In the genomic region with DNA sequence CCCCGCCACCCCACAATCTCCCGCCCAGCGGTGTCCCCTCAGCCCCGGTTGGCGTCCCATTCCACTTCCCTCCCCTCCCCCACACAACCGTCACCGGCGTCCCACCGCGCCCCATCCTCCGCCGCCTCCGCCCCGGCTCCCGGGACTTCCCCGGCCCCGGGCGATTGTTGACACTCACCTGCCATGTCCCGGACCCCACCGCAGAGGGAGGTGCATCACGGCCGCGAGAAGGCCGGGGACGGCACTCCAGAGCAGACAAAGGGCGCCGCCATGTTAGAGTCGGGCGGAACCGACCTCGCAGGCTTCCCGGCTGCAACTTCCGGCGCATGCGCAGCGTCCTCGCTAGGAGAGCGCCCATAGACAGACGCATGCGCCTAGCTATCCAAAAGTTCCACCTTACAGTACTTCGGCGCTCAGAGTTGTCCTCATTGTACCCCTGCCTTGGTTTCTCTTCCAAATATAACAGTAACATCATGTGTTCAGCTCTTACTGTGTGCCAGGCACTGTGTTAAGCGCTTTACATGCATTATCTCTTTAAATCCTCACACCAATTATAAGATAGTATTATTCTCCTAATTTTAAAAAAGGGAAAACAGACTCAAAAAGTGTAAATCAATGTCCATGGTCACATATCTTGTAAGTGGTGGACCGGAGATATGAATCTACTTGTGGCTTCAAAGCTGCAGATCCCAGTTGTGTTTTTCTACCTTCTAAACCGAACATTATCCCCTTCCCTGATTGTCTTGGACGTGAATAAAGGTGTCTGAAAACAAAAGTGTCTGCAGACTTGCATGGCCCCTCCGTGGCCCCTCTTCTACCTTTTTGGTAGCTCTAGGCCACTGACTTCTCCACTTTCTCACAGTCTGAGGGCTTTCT, we compare ENCODE assay signal across 8 cellular contexts. TPM values are rescaled to one million over a fixed set of nuclear protein-coding genes. Genes with fewer than 3 reads are reported as not detected.
DNase-seq lines count a peak whose midpoint lies in the region; ATAC-seq and TF ChIP-seq lines count a peak whose summit lies in the region.

Gene ZBTB17, minus strand, starts transcription at position 297 of the 876 bp plus-strand sequence. CDS start 27,606 bp downstream, outside the sequence.

- H3K27me3 ChIP-seq in BE2C = no peaks in the 10 kb centered on the region

- H3K4me1 ChIP-seq in BE2C = no peaks in the 10 kb centered on the region

- H3K4me3 Mint-ChIP-seq in activated CD4-positive, alpha-beta T cell treated with anti-CD3 and anti-CD28 coated beads, Interleukin-2, amount 10 ng/mL, durations not matched to agents 7 days and 5 days = peak within 1 kb of the TSS; percentile 91

- CTCF ChIA-PET in activated CD4-positive, alpha-beta T cell treated with anti-CD3 and anti-CD28 coated beads, Interleukin-2, amount 10 ng/mL, durations not matched to agents 7 days and 5 days (lab: Charles Lee) = interaction anchor here (0.7 to 2.0 kb wide), 12 partner anchors 9 to 184 kb away, joined by 3 to 5 read pairs (median 4); no protein-coding TSS in a partner anchor

- DNase-seq in BE2C (peak; percentile 90), NCI-H69 (lab: John Stamatoyannopoulos, UW) (peak; percentile 91), cortex of kidney (lab: John Stamatoyannopoulos, UW) (peak; percentile 59), left kidney (ENCODE audit: low read depth, low spot score) (peak; percentile 98)
- peak; percentile 95 for DNase-seq in activated CD4-positive, alpha-beta T cell treated with anti-CD3 and anti-CD28 coated beads, Interleukin-2, amount 10 ng/mL, durations not matched to agents 7 days and 5 days
- DNase-seq in stimulated activated CD4-positive, alpha-beta T cell treated with anti-CD3 and anti-CD28 coated beads, Interleukin-1b, Interleukin-23, amount 100 ng/mL, for 48 hours = peak; percentile 96

- H3K27ac Mint-ChIP-seq in activated CD4-positive, alpha-beta T cell treated with anti-CD3 and anti-CD28 coated beads, Interleukin-2, amount 10 ng/mL, durations not matched to agents 7 days and 5 days = peak within 1 kb of the TSS; percentile 91

- POLR2A ChIA-PET in activated CD4-positive, alpha-beta T cell treated with anti-CD3 and anti-CD28 coated beads, Interleukin-2, amount 10 ng/mL, durations not matched to agents 7 days and 5 days (lab: Charles Lee) = interaction anchor here (0.5 to 1.6 kb wide), 4 partner anchors 9 to 142 kb away, joined by 3 to 4 read pairs (median 4); no protein-coding TSS in a partner anchor

- H3K27me3 Mint-ChIP-seq in activated CD4-positive, alpha-beta T cell treated with anti-CD3 and anti-CD28 coated beads, Interleukin-2, amount 10 ng/mL, durations not matched to agents 7 days and 5 days = no peaks in the 10 kb centered on the region

- peak within 1 kb of the TSS; percentile 67 for H3K4me3 ChIP-seq in BE2C (ENCODE audit: low read depth, low read length)

- H3K4me1 Mint-ChIP-seq in activated CD4-positive, alpha-beta T cell treated with anti-CD3 and anti-CD28 coated beads, Interleukin-2, amount 10 ng/mL, durations not matched to agents 7 days and 5 days = peaks cover 33% of the 10 kb centered on the region

- peaks cover 3% of the 10 kb centered on the region for H3K9me3 Mint-ChIP-seq in activated CD4-positive, alpha-beta T cell treated with anti-CD3 and anti-CD28 coated beads, Interleukin-2, amount 10 ng/mL, durations not matched to agents 7 days and 5 days

- peaks cover 20% of the 10 kb centered on the region for H3K36me3 Mint-ChIP-seq in activated CD4-positive, alpha-beta T cell treated with anti-CD3 and anti-CD28 coated beads, Interleukin-2, amount 10 ng/mL, durations not matched to agents 7 days and 5 days (ENCODE audit: low read depth)

- no peaks in the 10 kb centered on the region for H3K36me3 ChIP-seq in BE2C

- no peak for TF ChIP-seq CTCF in BE2C (IDR thresholded peaks at IDR 0.05; ENCODE audit: low read depth, low read length)

- H3K9me3 ChIP-seq in BE2C = no peaks in the 10 kb centered on the region

- ATAC-seq in GM19328 (IDR thresholded peaks at IDR 0.05; ENCODE audit: unreplicated experiment) (peak; percentile 67), HG03521 (IDR thresholded peaks at IDR 0.05; ENCODE audit: unreplicated experiment) (peak; percentile 79)

RNA-seq across cellular contexts. Expression of gene ZBTB17, which starts in this region (rescaled TPM):
- polyA plus RNA-seq in BE2C (2012; ENCODE audit: insufficient read depth, insufficient read length, low read depth) = 73.4 TPM
- total RNA-seq in activated CD4-positive, alpha-beta T cell treated with anti-CD3 and anti-CD28 coated beads, Interleukin-2, amount 10 ng/mL, durations not matched to agents 7 days and 5 days = 10 to 100 TPM; 34.8 to 38.8 TPM

Comparison
In these comparisons a context has a peak if more than half of its experiments do, and no peak if none do; other contexts are left out.
1. Peak in every context shown above with its lines: DNase-seq, ATAC-seq and H3K4me3 ChIP-seq.